Comparison of ENCODE assay signal across 19 cellular contexts in genomic region chr2:54957321-54957999, GRCh38.
DNase-seq lines count a peak whose midpoint lies in the region; ATAC-seq and TF ChIP-seq lines count a peak whose summit lies in the region.
"Had no signal": no experiment of that assay in that cellular context is flagged by ENCODE, and none has a peak within 500 bp of the region (broad histone marks: within the 10 kb centered on the region; RNA-seq: fewer than 3 reads in every experiment).

No MANE protein-coding gene starts in this region.

- H3K27me3 ChIP-seq in Caco-2 (replicated peaks; ENCODE audit: control insufficient read depth, insufficient read depth, low read length), result no peaks in the 10 kb centered on the region
- H3K27me3 ChIP-seq in mesendoderm (ENCODE audit: insufficient read depth, low read length, poor library complexity), result no peaks in the 10 kb centered on the region
- H3K27me3 ChIP-seq in gastroesophageal sphincter, result no peaks in the 10 kb centered on the region

- H3K27me3 Mint-ChIP-seq in Caco-2 (ENCODE audit: insufficient read depth, unreplicated experiment) (no peaks in the 10 kb centered on the region), type B pancreatic cell (no peaks in the 10 kb centered on the region)
- H3K27me3 Mint-ChIP-seq: B cell had no signal

- H3K36me3 ChIP-seq in Caco-2 (ENCODE audit: control insufficient read depth, insufficient read depth, low read length), result no peaks in the 10 kb centered on the region; the same call in 1 of the 2 replicates
- H3K36me3 ChIP-seq in mesendoderm (ENCODE audit: control insufficient read depth, insufficient read depth, low read length), result no peaks in the 10 kb centered on the region
- H3K36me3 ChIP-seq in gastroesophageal sphincter, result no peaks in the 10 kb centered on the region

- ATAC-seq in GM19463 (IDR thresholded peaks at IDR 0.05; ENCODE audit: unreplicated experiment), result no peak
- ATAC-seq in gastroesophageal sphincter, result no peak
- ATAC-seq: left lobe of liver had no signal

- no peak overlapping the region for H3K27ac ChIP-seq in mesendoderm (ENCODE audit: low read depth, low read length)
- no peak overlapping the region for H3K27ac ChIP-seq in gastroesophageal sphincter

- H3K27ac Mint-ChIP-seq in Caco-2 (ENCODE audit: unreplicated experiment) (peak overlapping the region; percentile 80), type B pancreatic cell (no peak overlapping the region)
- H3K27ac Mint-ChIP-seq: B cell had no signal

- no peak overlapping the region for H3K9ac ChIP-seq in mesendoderm (ENCODE audit: low read length)

- H3K18ac ChIP-seq in mesendoderm (ENCODE audit: low read length), result no peak overlapping the region

- H3K4me1 ChIP-seq in Caco-2 (peaks cover 19% of the 10 kb centered on the region), mesendoderm (ENCODE audit: control insufficient read depth, low read depth, low read length) (no peaks in the 10 kb centered on the region), gastroesophageal sphincter (peaks cover 0 to 7% (median 0%) of the 10 kb centered on the region in 3 donors)

- no peak overlapping the region for H2BK15ac ChIP-seq in mesendoderm (replicated peaks; ENCODE audit: low read depth)

- H3K4me3 Mint-ChIP-seq in Caco-2 (ENCODE audit: unreplicated experiment), result no peak overlapping the region
- H3K4me3 Mint-ChIP-seq in type B pancreatic cell, result no peak overlapping the region
- H3K4me3 Mint-ChIP-seq: B cell had no signal

- H3K4me3 ChIP-seq in Caco-2 (ENCODE audit: low read depth, low read length), result no peak overlapping the region
- no peak overlapping the region for H3K4me3 ChIP-seq in mesendoderm (ENCODE audit: low read length)
- H3K4me3 ChIP-seq in gastroesophageal sphincter, result no peak overlapping the region
- H3K4me3 ChIP-seq: smooth muscle cell had no signal

- no peak overlapping the region for H4K8ac ChIP-seq in mesendoderm (ENCODE audit: low read depth, low read length)

- BruUV-seq in Caco-2 (replicated peaks; lab: Mats Ljungman, UMichigan), result no TSS peak

- no peak overlapping the region for H2BK5ac ChIP-seq in mesendoderm (ENCODE audit: low read length)

- TF ChIP-seq CTCF in Caco-2 (IDR thresholded peaks at IDR 0.05; ENCODE audit: insufficient read depth in 1 of 2, low read depth in 1 of 2, low read length in 1 of 2, severe bottlenecking in 1 of 2, unreplicated experiment in 1 of 2) (no peak), gastroesophageal sphincter (IDR thresholded peaks at IDR 0.05) (no peak), type B pancreatic cell (conservative IDR thresholded peaks at IDR 0.05) (no peak)

- TF ChIP-seq EP300 in gastroesophageal sphincter (IDR thresholded peaks at IDR 0.05), result no peak

- no peak overlapping the region for H2AK5ac ChIP-seq in mesendoderm (ENCODE audit: low read length)

- H3K9me3 Mint-ChIP-seq in Caco-2 (ENCODE audit: unreplicated experiment) (no peaks in the 10 kb centered on the region), type B pancreatic cell (peaks cover 6% of the 10 kb centered on the region)

- no peak overlapping the region for H2BK120ac ChIP-seq in mesendoderm (ENCODE audit: low read depth, low read length)

- H3K56ac ChIP-seq in mesendoderm (ENCODE audit: low read length), result no peak overlapping the region

- H4K5ac ChIP-seq in mesendoderm (ENCODE audit: low read length), result no peak overlapping the region

- WGBS in mesendoderm (ENCODE audit: extremely low coverage, insufficient coverage, low lambda C conversion rate), result no CpG with 5 or more reads among the region's 18 CpGs
- WGBS in gastroesophageal sphincter (ENCODE audit: low coverage in 1 of 2), 2 donors, result 75 to 87% methylated on average over 4 to 5 of the region's 18 CpGs

- no peak overlapping the region for H3K23ac ChIP-seq in mesendoderm (ENCODE audit: low read length)

- no peak for TF ChIP-seq POLR2A in gastroesophageal sphincter (IDR thresholded peaks at IDR 0.05)

- intact Hi-C loops in Caco-2 (cut with micrococcal nuclease; ENCODE audit: unreplicated experiment), result no loop called here

- H3K79me1 ChIP-seq in mesendoderm (ENCODE audit: low read length), result no peaks in the 10 kb centered on the region

- no peak overlapping the region for H3K4me2 ChIP-seq in mesendoderm (ENCODE audit: low read length)

- H3K4ac ChIP-seq in mesendoderm (ENCODE audit: low read depth, low read length), result no peak overlapping the region

- POLR2A ChIA-PET in Caco-2 (lab: Charles Lee), result no interaction called here

- H3K4me1 Mint-ChIP-seq in Caco-2 (ENCODE audit: low read depth, unreplicated experiment) (peaks cover 21% of the 10 kb centered on the region), type B pancreatic cell (ENCODE audit: unreplicated experiment) (no peaks in the 10 kb centered on the region)
- H3K4me1 Mint-ChIP-seq: B cell had no signal

- DNase-seq in Caco-2 (no peak), NCI-H1092 (lab: John Stamatoyannopoulos, UW) (peak; percentile 3), NCI-H524 treated with DMSO at 0.1 percent for 48 hours (lab: John Stamatoyannopoulos, UW) (peak; percentile 11), mesendoderm (peak; percentile 84), type B pancreatic cell (ENCODE audit: extremely low spot score, unreplicated experiment) (no peak)
- DNase-seq: activated CD4-positive, alpha-beta T cell treated with anti-CD3 and anti-CD28 coated beads for 48 hours; activated CD8-positive, alpha-beta memory T cell treated with anti-CD3 and anti-CD28 coated beads, Interleukin-2, amount 50 U/mL, for 4 hours; activated gamma-delta T cell; DND-41; erythroblast; KG1; NCI-H446 treated with DMSO at 0.1 percent for 48 hours; stimulated activated CD8-positive, alpha-beta memory T cell treated with anti-CD3 and anti-CD28 coated beads, Interleukin-4, amount 100 ng/mL, for 48 hours; substantia nigra had no signal

- no peaks in the 10 kb centered on the region for H3K79me2 ChIP-seq in mesendoderm (ENCODE audit: control insufficient read depth, insufficient read depth, low read length)

- H3K9me3 ChIP-seq in Caco-2 (no peaks in the 10 kb centered on the region), gastroesophageal sphincter (no peaks in the 10 kb centered on the region)

- H3K36me3 Mint-ChIP-seq in Caco-2 (ENCODE audit: insufficient read depth, unreplicated experiment) (peaks cover 37% of the 10 kb centered on the region), type B pancreatic cell (peaks cover 7% of the 10 kb centered on the region)

- CTCF ChIA-PET in Caco-2 (lab: Charles Lee), result interaction anchor here (1.2 kb wide), 1 partner anchor 58 kb away, joined by 5 read pairs; no protein-coding TSS in a partner anchor

Comparison
In these comparisons a context has a peak if more than half of its experiments do, and no peak if none do; other contexts are left out.
1. DNase-seq: peak in NCI-H1092 (single experiment), NCI-H524 treated with DMSO at 0.1 percent for 48 hours (single experiment) and mesendoderm (single experiment); none in Caco-2 (0 of 2) and type B pancreatic cell (single experiment).